ENCODE assay signal across 1 cellular context in the genomic region with DNA sequence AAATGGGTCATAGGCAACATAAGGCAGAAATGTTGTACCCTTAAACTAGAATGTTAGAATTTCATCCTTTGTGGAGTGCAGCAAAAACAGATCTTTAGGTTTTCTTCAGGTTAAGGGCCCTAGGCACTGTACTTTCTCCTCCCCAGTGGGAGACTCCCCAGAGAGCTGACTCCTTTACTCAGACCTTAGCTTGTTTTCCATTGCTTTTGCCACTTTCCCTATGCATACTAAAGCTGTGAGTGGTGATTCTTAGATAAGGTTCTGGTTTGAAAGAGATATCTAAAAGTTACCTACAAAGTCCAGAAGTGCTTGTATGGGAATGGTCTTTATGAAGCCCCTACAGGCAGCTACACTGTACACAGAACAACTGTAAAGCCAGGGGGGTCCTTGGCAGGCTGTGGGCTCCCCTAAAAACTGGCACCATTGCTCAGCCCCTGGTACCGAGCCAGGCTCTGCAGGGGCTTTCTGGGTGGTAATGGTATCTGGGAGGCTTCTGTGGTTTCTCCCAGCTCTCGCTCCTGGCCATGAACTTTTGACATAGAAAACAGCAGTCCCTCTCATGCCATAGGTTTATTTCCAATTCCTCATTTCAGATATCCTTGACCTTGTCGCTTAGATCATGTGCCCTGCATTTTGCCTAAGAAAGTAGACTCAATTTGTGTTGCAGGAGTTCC.
TF ChIP-seq lines count a peak whose summit lies in the region.

No MANE protein-coding gene starts in this region.

TF ChIP-seq in IMR-90, 13 proteins besides CTCF, POLR2A, EP300 and RAD21:
- TF ChIP-seq MXI1 (IDR thresholded peaks at IDR 0.05; ENCODE audit: borderline replicate concordance, low read depth, low read length) (no peak), CHD1 (IDR thresholded peaks at IDR 0.05; ENCODE audit: low read depth, low read length) (no peak), NFE2L2 (IDR thresholded peaks at IDR 0.05; ENCODE audit: low read depth, low read length) (no peak), MAFK (IDR thresholded peaks at IDR 0.05; ENCODE audit: low read depth, low read length) (no peak), RFX5 (IDR thresholded peaks at IDR 0.05; ENCODE audit: low read depth, low read length) (no peak), BHLHE40 (IDR thresholded peaks at IDR 0.05; ENCODE audit: low read depth, low read length) (no peak), CEBPB (IDR thresholded peaks at IDR 0.05; ENCODE audit: low read depth, low read length) (no peak)
- TF ChIP-seq, protein P1, sequence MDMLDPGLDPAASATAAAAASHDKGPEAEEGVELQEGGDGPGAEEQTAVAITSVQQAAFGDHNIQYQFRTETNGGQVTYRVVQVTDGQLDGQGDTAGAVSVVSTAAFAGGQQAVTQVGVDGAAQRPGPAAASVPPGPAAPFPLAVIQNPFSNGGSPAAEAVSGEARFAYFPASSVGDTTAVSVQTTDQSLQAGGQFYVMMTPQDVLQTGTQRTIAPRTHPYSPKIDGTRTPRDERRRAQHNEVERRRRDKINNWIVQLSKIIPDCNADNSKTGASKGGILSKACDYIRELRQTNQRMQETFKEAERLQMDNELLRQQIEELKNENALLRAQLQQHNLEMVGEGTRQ (IDR thresholded peaks at IDR 0.05; ENCODE audit: low read depth, low read length), result no peak
